8 cellular contexts compared by ENCODE assay signal in genomic region chr2:73291461-73292315, GRCh38. TPM values are rescaled to one million over a fixed set of nuclear protein-coding genes. Genes with fewer than 3 reads are reported as not detected.
DNase-seq lines count a peak whose midpoint lies in the region; ATAC-seq, FAIRE-seq and TF ChIP-seq lines count a peak whose summit lies in the region.

No MANE protein-coding gene starts in this region.

- WGBS in K562 (ENCODE audit: insufficient coverage, low coverage, missing lambda C conversion rate), result 64% methylated on average over 40 of the region's 82 CpGs

- H3K27ac ChIP-seq in CD4-positive, alpha-beta memory T cell (ENCODE audit: low read depth, low read length), result no peak overlapping the region
- no peak overlapping the region for H3K27ac ChIP-seq in HUES48 (ENCODE audit: low read depth, low read length)
- H3K27ac ChIP-seq in K562 (ENCODE audit: extremely low read depth, low read depth, low read length), result no peak overlapping the region
- no peak overlapping the region for H3K27ac ChIP-seq in mucosa of rectum (ENCODE audit: low read depth in 2 of 2, low read length in 2 of 2)
- H3K27ac ChIP-seq in uterus, result no peak overlapping the region
- no peak overlapping the region for H3K27ac ChIP-seq in vagina

- no peak for TF ChIP-seq CTCF in K562 (IDR thresholded peaks at IDR 0.05 in 2 of 3, conservative IDR thresholded peaks at IDR 0.05 in 1 of 3; ENCODE audit: insufficient read depth in 2 of 3, low read depth in 1 of 3, low read length in 3 of 3)
- no peak for TF ChIP-seq CTCF in uterus (IDR thresholded peaks at IDR 0.05)
- no peak for TF ChIP-seq CTCF in vagina (IDR thresholded peaks at IDR 0.05)

- peak overlapping the region; percentile 51 to 88 (median 79) for H3K4me3 Mint-ChIP-seq in CD4-positive, alpha-beta memory T cell

- peaks cover 0 to 1% of the 10 kb centered on the region in 2 donors for H3K36me3 Mint-ChIP-seq in CD4-positive, alpha-beta memory T cell

- no peak for TF ChIP-seq POLR2A in K562 (conservative IDR thresholded peaks at IDR 0.05)
- TF ChIP-seq POLR2A in uterus (IDR thresholded peaks at IDR 0.05), result no peak
- TF ChIP-seq POLR2A in vagina (IDR thresholded peaks at IDR 0.05), result no peak

- intact Hi-C loops in CD4-positive, alpha-beta memory T cell (cut with micrococcal nuclease), result loop anchor here (5.0 kb wide), 2 partner anchors 79 to 219 kb away; partner anchors contain the start of genes SFXN5 and SMYD5
- intact Hi-C loops in K562 (cut with micrococcal nuclease) (no loop called here), uterus (cut with DNase I; ENCODE audit: low total_unique reads) (no loop called here), vagina (cut with DNase I) (no loop called here)

- no peak for TF ChIP-seq EP300 in K562 (IDR thresholded peaks at IDR 0.05; ENCODE audit: low read length)

- H3K27ac Mint-ChIP-seq in CD4-positive, alpha-beta memory T cell, result peak overlapping the region in 3 of 7 donors; percentile 17 to 83 (median 31)

- peaks cover 3% of the 10 kb centered on the region; the same call in 1 of the 2 replicates for H4K20me1 ChIP-seq in K562 (replicated peaks; ENCODE audit: control insufficient read depth, insufficient read depth, low read length)

- no peak overlapping the region for H3K4me2 ChIP-seq in K562 (ENCODE audit: insufficient read depth, low read length)

- no peak overlapping the region for H2AFZ ChIP-seq in K562 (ENCODE audit: low read depth, low read length)

- H3K36me3 ChIP-seq in CD4-positive, alpha-beta memory T cell (ENCODE audit: insufficient read depth, low read length), result no peaks in the 10 kb centered on the region
- no peaks in the 10 kb centered on the region for H3K36me3 ChIP-seq in HUES48 (ENCODE audit: control insufficient read depth, insufficient read depth, low read length)
- no peaks in the 10 kb centered on the region for H3K36me3 ChIP-seq in K562 (ENCODE audit: control insufficient read depth, insufficient read depth, low read length)
- H3K36me3 ChIP-seq in mucosa of rectum (ENCODE audit: control insufficient read depth in 2 of 2, insufficient read depth in 2 of 2, low read length in 2 of 2), result no peaks in the 10 kb centered on the region
- H3K36me3 ChIP-seq in uterus, result no peaks in the 10 kb centered on the region
- no peaks in the 10 kb centered on the region for H3K36me3 ChIP-seq in vagina

- FAIRE-seq in K562 (lab: Jason Lieb, UNC), result no peak

- CTCF ChIA-PET in CD4-positive, alpha-beta memory T cell (lab: Charles Lee; ENCODE audit: partially characterized antibody), result interaction anchor here (1.4 to 5.0 kb wide), 7 partner anchors 19 to 94 kb away, joined by 3 to 54 read pairs (median 11); partner anchors contain the start of genes ALMS1, CCT7, PRADC1 and SMYD5
- CTCF ChIA-PET in K562 (lab: Yijun Ruan, JAX; ENCODE audit: low intra/inter-chr PET ratio), result no interaction called here

- H3K9me3 Mint-ChIP-seq in CD4-positive, alpha-beta memory T cell, result peaks cover 0 to 2% (median 0%) of the 10 kb centered on the region in 8 donors

- no TSS peak for BruUV-seq in K562 (replicated peaks; lab: Mats Ljungman, UMichigan)

- peaks cover 27% of the 10 kb centered on the region for H3K27me3 ChIP-seq in CD4-positive, alpha-beta memory T cell (ENCODE audit: insufficient read depth, low read length)
- H3K27me3 ChIP-seq in HUES48 (ENCODE audit: control insufficient read depth, insufficient read depth, low read length) (peaks cover 98% of the 10 kb centered on the region), K562 (ENCODE audit: control insufficient read depth in 2 of 2, insufficient read depth in 2 of 2, low read length in 2 of 2) (peaks cover 5 to 33% of the 10 kb centered on the region in 2 experiments; a peak in 4 of 5 replicates), mucosa of rectum (ENCODE audit: control insufficient read depth in 2 of 2, insufficient read depth in 2 of 2, low read length in 2 of 2) (peaks cover 37 to 48% of the 10 kb centered on the region in 2 donors), uterus (peaks cover 27 to 30% of the 10 kb centered on the region in 2 donors), vagina (peaks cover 20% of the 10 kb centered on the region)

- H3K9me3 ChIP-seq in CD4-positive, alpha-beta memory T cell (ENCODE audit: control insufficient read depth in 1 of 2, low read length in 2 of 2), result no peaks in the 10 kb centered on the region
- H3K9me3 ChIP-seq in HUES48 (ENCODE audit: control insufficient read depth, insufficient read depth, low read length) (no peaks in the 10 kb centered on the region), K562 (replicated peaks; ENCODE audit: control insufficient read depth, insufficient read depth, low read depth, low read length) (no peaks in the 10 kb centered on the region), mucosa of rectum (ENCODE audit: control insufficient read depth in 2 of 2, low read length in 2 of 2) (no peaks in the 10 kb centered on the region), uterus (no peaks in the 10 kb centered on the region), vagina (no peaks in the 10 kb centered on the region)

- H3K4me1 ChIP-seq in CD4-positive, alpha-beta memory T cell (ENCODE audit: insufficient read depth, low read length), result peaks cover 28% of the 10 kb centered on the region
- peaks cover 8% of the 10 kb centered on the region; the same call in 1 of the 2 replicates for H3K4me1 ChIP-seq in HUES48 (ENCODE audit: control insufficient read depth, insufficient read depth, low read length)
- H3K4me1 ChIP-seq in K562 (replicated peaks in 1 of 2; ENCODE audit: control insufficient read depth in 2 of 2, insufficient read depth in 2 of 2, low read length in 2 of 2), result peaks cover 0 to 28% of the 10 kb centered on the region in 2 experiments; a peak in 2 of 5 replicates
- H3K4me1 ChIP-seq in mucosa of rectum (ENCODE audit: control insufficient read depth in 2 of 2, insufficient read depth in 2 of 2, low read length in 2 of 2), result peaks cover 2 to 12% of the 10 kb centered on the region in 2 donors
- peaks cover 0 to 20% of the 10 kb centered on the region in 2 donors for H3K4me1 ChIP-seq in uterus
- H3K4me1 ChIP-seq in vagina, result peaks cover 20% of the 10 kb centered on the region

- no peaks in the 10 kb centered on the region for H3K79me2 ChIP-seq in K562 (ENCODE audit: control insufficient read depth, insufficient read depth, low read length)

- H3K27me3 Mint-ChIP-seq in CD4-positive, alpha-beta memory T cell, result peaks cover 25 to 36% of the 10 kb centered on the region in 2 donors

- DNase-seq in CD4-positive, alpha-beta memory T cell, result no peak
- no peak for DNase-seq in K562 (ENCODE audit: extremely low read depth in 1 of 4, low spot score in 3 of 4)
- no peak for DNase-seq in superior temporal gyrus (ENCODE audit: extremely low spot score)
- DNase-seq in uterus, result no peak
- DNase-seq in vagina (ENCODE audit: extremely low spot score in 2 of 2), result no peak

- POLR2A ChIA-PET in CD4-positive, alpha-beta memory T cell (lab: Charles Lee; ENCODE audit: partially characterized antibody), result interaction anchor here (1.0 to 3.3 kb wide), 3 partner anchors 57 to 94 kb away, joined by 3 to 18 read pairs (median 5); partner anchors contain the start of genes ALMS1, CCT7 and PRADC1
- POLR2A ChIA-PET in K562 (lab: Yijun Ruan, JAX), result interaction anchor here (0.6 kb wide), 1 partner anchor 9 kb away, joined by 3 read pairs; no protein-coding TSS in a partner anchor

- no peak for TF ChIP-seq RAD21 in K562 (CRISPR knock-in tag; conservative IDR thresholded peaks at IDR 0.05 in 1 of 2, IDR thresholded peaks at IDR 0.05 in 1 of 2)

- ATAC-seq in K562 (no peak), GM21825 (IDR thresholded peaks at IDR 0.05; ENCODE audit: unreplicated experiment) (no peak)

- H3K4me1 Mint-ChIP-seq in CD4-positive, alpha-beta memory T cell, result peaks cover 6 to 22% (median 15%) of the 10 kb centered on the region in 4 donors

- H3K9ac ChIP-seq in HUES48 (ENCODE audit: low read depth, low read length) (no peak overlapping the region), K562 (ENCODE audit: insufficient read depth in 1 of 2, low read depth in 2 of 2, low read length in 2 of 2) (no peak overlapping the region), mucosa of rectum (ENCODE audit: low read depth in 1 of 2, low read length in 2 of 2) (no peak overlapping the region)

- in situ Hi-C loops in K562 (cut with MboI), result no loop called here

- H3K9me1 ChIP-seq in K562 (ENCODE audit: control insufficient read depth, insufficient read depth, low read length), result peaks cover 2% of the 10 kb centered on the region

- no peak overlapping the region for H3K4me3 ChIP-seq in CD4-positive, alpha-beta memory T cell (ENCODE audit: low read length in 2 of 2)
- peak overlapping the region; percentile 60 for H3K4me3 ChIP-seq in HUES48 (ENCODE audit: low read depth, low read length)
- H3K4me3 ChIP-seq in K562, result no peak overlapping the region
- peak overlapping the region; percentile 25 to 33 for H3K4me3 ChIP-seq in mucosa of rectum (ENCODE audit: low read length in 2 of 2)
- no peak overlapping the region for H3K4me3 ChIP-seq in uterus
- peak overlapping the region in 1 of 2 donors; percentile 24 for H3K4me3 ChIP-seq in vagina

RNA-seq across cellular contexts. Expression of gene EGR4, which starts 1.7 kb away (rescaled TPM):
- not detected for total RNA-seq in CD4-positive, alpha-beta memory T cell
- not detected for polyA plus RNA-seq in CD4-positive, alpha-beta memory T cell
- total RNA-seq in K562 (2011; cell fraction: chromatin; rRNA removed; ENCODE audit: low replicate concordance), result not detected in 2 replicates
- total RNA-seq in K562 (2011; cell fraction: nucleolus; rRNA removed), result not detected in 2 replicates
- not detected in 2 replicates for total RNA-seq in K562 (2011; cell fraction: nucleoplasm; rRNA removed)
- total RNA-seq in K562 (2014; rRNA removed) (not detected in 2 replicates), K562 (2014; rRNA removed; fragmentation: Illumina TruSeq; extraction: Trizol) (not detected in 2 replicates), K562 (2015; rRNA removed; fragmentation: Illumina TruSeq; extraction: Trizol) (not detected in 2 replicates), K562 (2021) (not detected in 2 replicates), uterus (not detected), vagina (not detected)
- polyA plus RNA-seq in K562 (2011; rRNA removed) (not detected in 2 replicates), K562 (2014; fragmentation: Illumina TruSeq; extraction: Trizol) (not detected in 2 replicates), K562 (2014; fragmentation: Nextera tagmentation; extraction: Ambion mirVana) (not detected), K562 (2014; rRNA removed) (not detected in 2 replicates)
- not detected in 2 replicates for polyA plus RNA-seq in K562 (2011; cell fraction: cytosol; rRNA removed)
- polyA plus RNA-seq in K562 (2011; cell fraction: nucleus; rRNA removed), result not detected in 2 replicates
- not detected in 2 replicates for polyA plus RNA-seq in K562 (2012)
- not detected in 2 replicates for polyA minus RNA-seq in K562 (2011; rRNA and poly(A)+ RNA removed)
- polyA minus RNA-seq in K562 (2011; cell fraction: cytosol; rRNA and poly(A)+ RNA removed), result not detected in 2 replicates
- polyA minus RNA-seq in K562 (2011; cell fraction: nucleus; rRNA and poly(A)+ RNA removed), result not detected in 2 replicates

RNA-seq across cellular contexts. Expression of gene FBXO41, which starts 7.4 kb away (rescaled TPM):
- total RNA-seq in CD4-positive, alpha-beta memory T cell, result 10 to 100 TPM in 1 of 2 experiments, 1 to 10 TPM in 1; 9.8 to 11.4 TPM
- 1 to 10 TPM in 1 of 2 donors, not detected in 1; 1.6 TPM for polyA plus RNA-seq in CD4-positive, alpha-beta memory T cell
- 9.4 and 23.0 TPM in 2 replicates for total RNA-seq in K562 (2011; cell fraction: chromatin; rRNA removed; ENCODE audit: low replicate concordance)
- 12.6 and 13.2 TPM in 2 replicates for total RNA-seq in K562 (2011; cell fraction: nucleolus; rRNA removed)
- total RNA-seq in K562 (2011; cell fraction: nucleoplasm; rRNA removed), result 9.8 and 10.7 TPM in 2 replicates
- total RNA-seq in K562 (2014; rRNA removed), result 3.5 and 4.8 TPM in 2 replicates
- 1.5 and 1.9 TPM in 2 replicates for total RNA-seq in K562 (2014; rRNA removed; fragmentation: Illumina TruSeq; extraction: Trizol)
- 1.4 and 1.9 TPM in 2 replicates for total RNA-seq in K562 (2015; rRNA removed; fragmentation: Illumina TruSeq; extraction: Trizol)
- total RNA-seq in K562 (2021), result 7.7 and 8.2 TPM in 2 replicates
- 5.5 and 6.1 TPM in 2 replicates for polyA plus RNA-seq in K562 (2011; rRNA removed)
- polyA plus RNA-seq in K562 (2011; cell fraction: cytosol; rRNA removed), result 5.6 and 7.1 TPM in 2 replicates
- 26.4 and 47.6 TPM in 2 replicates for polyA plus RNA-seq in K562 (2011; cell fraction: nucleus; rRNA removed)
- polyA plus RNA-seq in K562 (2012), result 3.4 and 4.5 TPM in 2 replicates
- polyA plus RNA-seq in K562 (2014; fragmentation: Illumina TruSeq; extraction: Trizol), result 4.1 and 4.4 TPM in 2 replicates
- polyA plus RNA-seq in K562 (2014; fragmentation: Nextera tagmentation; extraction: Ambion mirVana), result under 1 TPM; 0.21 to 0.36 TPM
- polyA plus RNA-seq in K562 (2014; rRNA removed), result 6.8 and 7.1 TPM in 2 replicates
- 3.4 and 4.9 TPM in 2 replicates for polyA minus RNA-seq in K562 (2011; rRNA and poly(A)+ RNA removed)
- polyA minus RNA-seq in K562 (2011; cell fraction: cytosol; rRNA and poly(A)+ RNA removed), result 3.2 and 5.6 TPM in 2 replicates
- 8.7 and 9.3 TPM in 2 replicates for polyA minus RNA-seq in K562 (2011; cell fraction: nucleus; rRNA and poly(A)+ RNA removed)
- 1 to 10 TPM in 3 of 4 donors, under 1 TPM in 1; 0.29 to 5.6 (median 1.6) TPM for total RNA-seq in uterus
- 2.7 TPM for total RNA-seq in vagina

RNA-seq across cellular contexts. Expression of gene CCT7, which starts 57.6 kb away (rescaled TPM):
- 100 to 1,000 TPM; 187 to 188 TPM for total RNA-seq in CD4-positive, alpha-beta memory T cell
- polyA plus RNA-seq in CD4-positive, alpha-beta memory T cell, result 100 to 1,000 TPM; 239 to 400 TPM
- total RNA-seq in K562 (2011; cell fraction: chromatin; rRNA removed; ENCODE audit: low replicate concordance), result 147 and 196 TPM in 2 replicates
- 171 and 174 TPM in 2 replicates for total RNA-seq in K562 (2011; cell fraction: nucleolus; rRNA removed)
- 140 and 154 TPM in 2 replicates for total RNA-seq in K562 (2011; cell fraction: nucleoplasm; rRNA removed)
- total RNA-seq in K562 (2014; rRNA removed) (638 and 695 TPM in 2 replicates), K562 (2014; rRNA removed; fragmentation: Illumina TruSeq; extraction: Trizol) (579 and 592 TPM in 2 replicates), K562 (2015; rRNA removed; fragmentation: Illumina TruSeq; extraction: Trizol) (599 and 679 TPM in 2 replicates), K562 (2021) (647 and 659 TPM in 2 replicates), uterus (100 to 1,000 TPM; 118 to 269 (median 188) TPM), vagina (188 TPM)
- polyA plus RNA-seq in K562 (2011; rRNA removed) (366 and 847 TPM in 2 replicates), K562 (2014; fragmentation: Illumina TruSeq; extraction: Trizol) (833 and 856 TPM in 2 replicates), K562 (2014; fragmentation: Nextera tagmentation; extraction: Ambion mirVana) (100 to 1,000 TPM; 326 to 587 TPM), K562 (2014; rRNA removed) (625 and 697 TPM in 2 replicates)
- polyA plus RNA-seq in K562 (2011; cell fraction: cytosol; rRNA removed), result 404 and 796 TPM in 2 replicates
- 126 and 224 TPM in 2 replicates for polyA plus RNA-seq in K562 (2011; cell fraction: nucleus; rRNA removed)
- polyA plus RNA-seq in K562 (2012), result 329 and 1,243 TPM in 2 replicates
- polyA minus RNA-seq in K562 (2011; rRNA and poly(A)+ RNA removed), result 536 and 870 TPM in 2 replicates
- polyA minus RNA-seq in K562 (2011; cell fraction: cytosol; rRNA and poly(A)+ RNA removed), result 230 and 274 TPM in 2 replicates
- polyA minus RNA-seq in K562 (2011; cell fraction: nucleus; rRNA and poly(A)+ RNA removed), result 90.9 and 94.3 TPM in 2 replicates

RNA-seq across cellular contexts. Expression of gene PRADC1, which starts 58.6 kb away (rescaled TPM):
- total RNA-seq in CD4-positive, alpha-beta memory T cell, result 1 to 10 TPM; 7.0 to 7.4 TPM
- 10 to 100 TPM; 20.5 to 41.5 TPM for polyA plus RNA-seq in CD4-positive, alpha-beta memory T cell
- total RNA-seq in K562 (2011; cell fraction: chromatin; rRNA removed; ENCODE audit: low replicate concordance), result 11.4 and 34.2 TPM in 2 replicates
- total RNA-seq in K562 (2011; cell fraction: nucleolus; rRNA removed), result 47.5 and 50.4 TPM in 2 replicates
- total RNA-seq in K562 (2011; cell fraction: nucleoplasm; rRNA removed), result 38.3 and 45.1 TPM in 2 replicates
- total RNA-seq in K562 (2014; rRNA removed) (43.1 and 47.4 TPM in 2 replicates), K562 (2014; rRNA removed; fragmentation: Illumina TruSeq; extraction: Trizol) (26.1 and 32.9 TPM in 2 replicates), K562 (2015; rRNA removed; fragmentation: Illumina TruSeq; extraction: Trizol) (33.8 and 33.9 TPM in 2 replicates), K562 (2021) (36.3 and 41.2 TPM in 2 replicates), uterus (10 to 100 TPM in 2 of 4 donors, 1 to 10 TPM in 2; 2.3 to 11.8 (median 9.8) TPM), vagina (8.1 TPM)
- polyA plus RNA-seq in K562 (2011; rRNA removed) (23.3 and 34.2 TPM in 2 replicates), K562 (2014; fragmentation: Illumina TruSeq; extraction: Trizol) (36.1 and 38.5 TPM in 2 replicates), K562 (2014; fragmentation: Nextera tagmentation; extraction: Ambion mirVana) (10 to 100 TPM in 1 of 2 experiments, 1 to 10 TPM in 1; 7.3 to 10.7 TPM), K562 (2014; rRNA removed) (40.9 and 43.1 TPM in 2 replicates)
- polyA plus RNA-seq in K562 (2011; cell fraction: cytosol; rRNA removed), result 27.5 and 84.8 TPM in 2 replicates
- 13.6 and 23.0 TPM in 2 replicates for polyA plus RNA-seq in K562 (2011; cell fraction: nucleus; rRNA removed)
- 34.4 and 39.4 TPM in 2 replicates for polyA plus RNA-seq in K562 (2012)
- polyA minus RNA-seq in K562 (2011; rRNA and poly(A)+ RNA removed), result 9.2 and 20.3 TPM in 2 replicates
- 9.3 and 18.8 TPM in 2 replicates for polyA minus RNA-seq in K562 (2011; cell fraction: cytosol; rRNA and poly(A)+ RNA removed)
- polyA minus RNA-seq in K562 (2011; cell fraction: nucleus; rRNA and poly(A)+ RNA removed), result 6.7 and 7.3 TPM in 2 replicates

Comparison
In these comparisons a context has a peak if more than half of its experiments do, and no peak if none do; other contexts are left out.
1. H3K4me3 ChIP-seq: peak in HUES48 (single experiment) and mucosa of rectum (2 of 2); none in CD4-positive, alpha-beta memory T cell (0 of 2), K562 (single experiment) and uterus (0 of 2).